Comparison of ENCODE assay signal across 16 cellular contexts in genomic region chr2:148702475-148702874, GRCh38.
"Had no signal": no experiment of that assay in that cellular context is flagged by ENCODE, and none has a peak within 500 bp of the region (broad histone marks: within the 10 kb centered on the region; RNA-seq: fewer than 3 reads in every experiment).

No MANE protein-coding gene starts in this region.

- H3K27me3 Mint-ChIP-seq: activated CD4-positive, alpha-beta T cell treated with anti-CD3 and anti-CD28 coated beads, Interleukin-2, amount 10 ng/mL, durations not matched to agents 7 days and 5 days; activated naive CD8-positive, alpha-beta T cell treated with anti-CD3 and anti-CD28 coated beads, Interleukin-2, amount 10 ng/mL, durations not matched to agents 7 days and 5 days; natural killer cell treated with Interleukin-12 subunit alpha and Interleukin-12 subunit beta and Interleukin-15 and Interleukin-18, amount 100 ng/mL, for 72 hours; T-cell had no signal

- H3K4me3 Mint-ChIP-seq: activated CD4-positive, alpha-beta T cell treated with anti-CD3 and anti-CD28 coated beads, Interleukin-2, amount 10 ng/mL, durations not matched to agents 7 days and 5 days; activated naive CD8-positive, alpha-beta T cell treated with anti-CD3 and anti-CD28 coated beads, Interleukin-2, amount 10 ng/mL, durations not matched to agents 7 days and 5 days; mesothelial cell of epicardium; natural killer cell treated with Interleukin-12 subunit alpha and Interleukin-12 subunit beta and Interleukin-15 and Interleukin-18, amount 100 ng/mL, for 72 hours; T-cell; WTC11 had no signal

- H3K27ac Mint-ChIP-seq: activated CD4-positive, alpha-beta T cell treated with anti-CD3 and anti-CD28 coated beads, Interleukin-2, amount 10 ng/mL, durations not matched to agents 7 days and 5 days; activated naive CD8-positive, alpha-beta T cell treated with anti-CD3 and anti-CD28 coated beads, Interleukin-2, amount 10 ng/mL, durations not matched to agents 7 days and 5 days; mesothelial cell of epicardium; T-cell; WTC11 had no signal

- H3K4me1 Mint-ChIP-seq: activated CD4-positive, alpha-beta T cell treated with anti-CD3 and anti-CD28 coated beads, Interleukin-2, amount 10 ng/mL, durations not matched to agents 7 days and 5 days; activated naive CD8-positive, alpha-beta T cell treated with anti-CD3 and anti-CD28 coated beads, Interleukin-2, amount 10 ng/mL, durations not matched to agents 7 days and 5 days; mesothelial cell of epicardium; WTC11 had no signal

- DNase-seq: activated CD4-positive, alpha-beta T cell treated with anti-CD3 and anti-CD28 coated beads, Interleukin-2, amount 10 ng/mL, durations not matched to agents 7 days and 5 days; activated gamma-delta T cell treated with Interleukin-2 at 50 U/mL for 16 hours; activated naive CD8-positive, alpha-beta T cell treated with anti-CD3 and anti-CD28 coated beads, Interleukin-2, amount 10 ng/mL, durations not matched to agents 7 days and 5 days; cortex of kidney; heart left ventricle; left lung; pancreas; right lobe of liver; stimulated activated CD4-positive, alpha-beta T cell treated with anti-CD3 and anti-CD28 coated beads, Interleukin-4, amount 100 ng/mL, for 1 hour; T-cell; upper lobe of right lung had no signal

- ATAC-seq: esophagus mucosa, gastroesophageal sphincter, heart left ventricle, left lung, pancreas, right lobe of liver, T-cell, upper lobe of right lung, WTC11 had no signal
